13 cellular contexts compared by ENCODE assay signal in the genomic region with DNA sequence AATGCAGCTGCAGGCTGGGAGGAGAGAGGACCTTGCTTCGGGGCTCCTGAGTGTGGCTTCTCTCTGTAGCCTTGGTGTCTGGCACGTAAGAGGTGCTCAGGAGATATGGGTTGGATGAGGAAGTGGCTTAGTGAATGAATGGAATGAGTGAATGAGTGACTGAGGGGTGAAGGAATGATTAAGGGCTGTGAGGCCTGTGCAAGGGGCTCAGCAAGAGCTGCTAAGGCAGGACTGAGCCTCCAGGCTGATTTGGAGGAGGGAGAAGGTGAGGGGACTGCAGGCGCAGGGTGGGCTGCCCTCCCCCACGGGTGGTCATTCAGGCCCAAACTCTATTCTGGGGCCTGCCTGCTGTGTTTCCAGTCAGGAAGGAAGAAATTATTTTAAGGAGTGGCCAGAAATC.
"Had no signal": no experiment of that assay in that cellular context is flagged by ENCODE, and none has a peak within 500 bp of the region (broad histone marks: within the 10 kb centered on the region; RNA-seq: fewer than 3 reads in every experiment).

No MANE protein-coding gene starts in this region.

- H3K9me3 Mint-ChIP-seq: activated B cell treated with CpG ODN at 0.5 μM for 24 hours; activated naive CD8-positive, alpha-beta T cell treated with anti-CD3 and anti-CD28 coated beads for 36 hours; natural killer cell treated with Interleukin-12 subunit alpha and Interleukin-12 subunit beta and Interleukin-15 and Interleukin-18, amount 100 ng/mL, for 72 hours had no signal

- H3K36me3 ChIP-seq: thyroid gland had no signal

- H3K27me3 Mint-ChIP-seq: activated B cell treated with CpG ODN at 0.5 μM for 24 hours; activated naive CD8-positive, alpha-beta T cell treated with anti-CD3 and anti-CD28 coated beads for 36 hours; natural killer cell treated with Interleukin-12 subunit alpha and Interleukin-12 subunit beta and Interleukin-15 and Interleukin-18, amount 100 ng/mL, for 72 hours; T-helper 17 cell had no signal

- H3K36me3 Mint-ChIP-seq: activated naive CD8-positive, alpha-beta T cell treated with anti-CD3 and anti-CD28 coated beads for 36 hours; natural killer cell treated with Interleukin-12 subunit alpha and Interleukin-12 subunit beta and Interleukin-15 and Interleukin-18, amount 100 ng/mL, for 72 hours had no signal

- H3K4me2 ChIP-seq: SK-N-SH had no signal

- DNase-seq: activated B cell treated with CpG ODN at 0.5 μM for 24 hours; activated CD4-positive, alpha-beta T cell treated with anti-CD3 and anti-CD28 coated beads, Interleukin-2, amount 50 U/mL, for 4 hours; activated effector memory CD4-positive, alpha-beta T cell treated with anti-CD3 and anti-CD28 coated beads, Interleukin-2, amount 50 U/mL, for 16 hours; activated naive CD8-positive, alpha-beta T cell treated with anti-CD3 and anti-CD28 coated beads for 36 hours; activated T-cell treated with anti-CD3 and anti-CD28 coated beads, Interleukin-2, amount 50 U/mL, for 1 hour; head of caudate nucleus; mucosa of descending colon; T-helper 17 cell; thyroid gland had no signal

- H3K4me1 Mint-ChIP-seq: activated B cell treated with CpG ODN at 0.5 μM for 24 hours; activated naive CD8-positive, alpha-beta T cell treated with anti-CD3 and anti-CD28 coated beads for 36 hours had no signal

- H3K27ac Mint-ChIP-seq: activated B cell treated with CpG ODN at 0.5 μM for 24 hours; activated naive CD8-positive, alpha-beta T cell treated with anti-CD3 and anti-CD28 coated beads for 36 hours; natural killer cell treated with Interleukin-12 subunit alpha and Interleukin-12 subunit beta and Interleukin-15 and Interleukin-18, amount 100 ng/mL, for 72 hours; T-helper 17 cell had no signal

- ATAC-seq: natural killer cell treated with Interleukin-12 subunit alpha and Interleukin-12 subunit beta and Interleukin-15 and Interleukin-18, amount 100 ng/mL, for 72 hours; T-helper 17 cell had no signal

- H3K9me3 ChIP-seq: mucosa of descending colon, SK-N-SH, thyroid gland had no signal

- H3K9ac ChIP-seq: SK-N-SH had no signal

- FAIRE-seq: bronchial epithelial cell had no signal

- H3K27me3 ChIP-seq: dorsolateral prefrontal cortex, thyroid gland had no signal

- H3K4me3 Mint-ChIP-seq: activated B cell treated with CpG ODN at 0.5 μM for 24 hours; activated naive CD8-positive, alpha-beta T cell treated with anti-CD3 and anti-CD28 coated beads for 36 hours; natural killer cell treated with Interleukin-12 subunit alpha and Interleukin-12 subunit beta and Interleukin-15 and Interleukin-18, amount 100 ng/mL, for 72 hours; T-helper 17 cell had no signal

- H3K27ac ChIP-seq: thyroid gland had no signal

- H3K4me3 ChIP-seq: dorsolateral prefrontal cortex, mucosa of descending colon, thyroid gland had no signal
